Comparison of ENCODE assay signal across 3 cellular contexts in the genomic region with DNA sequence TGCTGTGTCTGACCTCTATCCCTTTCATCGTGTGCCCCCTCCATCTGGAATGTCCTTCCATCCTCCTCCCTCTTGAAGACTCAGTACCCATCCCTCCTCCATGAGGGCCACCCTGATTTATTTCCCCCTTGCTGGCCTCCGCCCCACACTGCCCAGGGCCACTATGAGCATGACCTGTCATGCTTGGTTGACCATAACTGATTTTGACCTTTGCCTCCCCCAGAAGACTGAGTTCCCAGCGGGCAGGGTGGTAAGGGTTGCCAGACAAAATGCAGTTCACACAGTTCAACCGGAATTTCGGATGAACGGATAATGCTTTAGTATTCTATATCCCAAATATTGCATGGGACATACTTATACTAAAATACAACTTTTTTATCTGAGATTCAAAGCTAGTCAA. TPM values are rescaled to one million over a fixed set of nuclear protein-coding genes. Genes with fewer than 3 reads are reported as not detected.
"Had no signal": no experiment of that assay in that cellular context is flagged by ENCODE, and none has a peak within 500 bp of the region (broad histone marks: within the 10 kb centered on the region; RNA-seq: fewer than 3 reads in every experiment).

No MANE protein-coding gene starts in this region.

RNA-seq across cellular contexts. Expression of a gene that starts 31.6 kb away (rescaled TPM):
- total RNA-seq: GM23248, H4 had no signal
- polyA plus RNA-seq: GM23248, IMR-90 had no signal

RNA-seq across cellular contexts. Expression of a gene that starts 42.0 kb away (rescaled TPM):
- total RNA-seq: GM23248, H4 had no signal
- polyA plus RNA-seq: GM23248, IMR-90 had no signal
